In genomic region chr6:30480536-30481156, GRCh38 we compare ENCODE assay signal across 1 cellular context.
TF ChIP-seq lines count a peak whose summit lies in the region.

No MANE protein-coding gene starts in this region.

TF ChIP-seq in K562, 482 proteins besides CTCF, POLR2A, EP300 and RAD21:
- TF ChIP-seq PRDM10 (IDR thresholded peaks at IDR 0.05; ENCODE audit: partially characterized antibody) (peak; percentile 45), SAFB2 (IDR thresholded peaks at IDR 0.05; ENCODE audit: borderline replicate concordance, low read depth, low read length, severe bottlenecking) (no peak)
